ENCODE assay signal across 1 cellular context in the genomic region with DNA sequence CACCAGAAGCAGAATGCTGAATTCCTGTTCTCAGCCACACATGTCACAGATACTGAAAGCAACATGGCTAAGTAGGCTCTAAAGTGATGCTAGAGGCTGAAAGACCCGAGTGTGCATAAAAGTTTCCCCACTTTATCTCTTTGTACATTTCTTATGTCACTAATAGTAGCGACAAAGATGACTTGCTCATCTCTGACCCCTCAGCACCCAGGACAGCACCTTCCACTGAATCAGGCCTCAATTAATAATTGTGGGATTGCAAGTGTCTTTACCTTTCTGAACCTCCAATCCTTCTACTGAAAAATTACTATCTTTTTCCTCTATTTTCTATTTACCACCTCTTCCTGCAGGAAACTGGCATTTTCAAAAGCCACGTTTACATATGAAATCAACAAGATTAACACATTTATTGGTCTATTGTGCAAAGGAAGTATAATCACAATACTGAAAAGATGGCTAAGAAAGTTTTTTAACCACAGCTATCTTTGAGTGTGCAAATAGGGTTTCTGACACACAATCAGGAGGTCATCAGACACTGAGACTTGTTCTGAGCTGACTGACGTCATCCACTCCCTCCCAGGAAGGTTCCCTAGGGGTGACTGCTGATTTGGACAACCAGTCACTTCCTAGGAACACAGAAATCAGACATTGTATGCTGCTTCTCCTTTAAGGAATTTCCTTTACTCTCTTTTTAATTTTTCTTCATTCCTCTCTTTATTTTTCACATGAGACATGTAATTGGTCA.
TF ChIP-seq lines count a peak whose summit lies in the region.

No MANE protein-coding gene starts in this region.

TF ChIP-seq in HepG2, 621 proteins besides CTCF, POLR2A, EP300 and RAD21 (continued from another document):
- TF ChIP-seq, protein P1, sequence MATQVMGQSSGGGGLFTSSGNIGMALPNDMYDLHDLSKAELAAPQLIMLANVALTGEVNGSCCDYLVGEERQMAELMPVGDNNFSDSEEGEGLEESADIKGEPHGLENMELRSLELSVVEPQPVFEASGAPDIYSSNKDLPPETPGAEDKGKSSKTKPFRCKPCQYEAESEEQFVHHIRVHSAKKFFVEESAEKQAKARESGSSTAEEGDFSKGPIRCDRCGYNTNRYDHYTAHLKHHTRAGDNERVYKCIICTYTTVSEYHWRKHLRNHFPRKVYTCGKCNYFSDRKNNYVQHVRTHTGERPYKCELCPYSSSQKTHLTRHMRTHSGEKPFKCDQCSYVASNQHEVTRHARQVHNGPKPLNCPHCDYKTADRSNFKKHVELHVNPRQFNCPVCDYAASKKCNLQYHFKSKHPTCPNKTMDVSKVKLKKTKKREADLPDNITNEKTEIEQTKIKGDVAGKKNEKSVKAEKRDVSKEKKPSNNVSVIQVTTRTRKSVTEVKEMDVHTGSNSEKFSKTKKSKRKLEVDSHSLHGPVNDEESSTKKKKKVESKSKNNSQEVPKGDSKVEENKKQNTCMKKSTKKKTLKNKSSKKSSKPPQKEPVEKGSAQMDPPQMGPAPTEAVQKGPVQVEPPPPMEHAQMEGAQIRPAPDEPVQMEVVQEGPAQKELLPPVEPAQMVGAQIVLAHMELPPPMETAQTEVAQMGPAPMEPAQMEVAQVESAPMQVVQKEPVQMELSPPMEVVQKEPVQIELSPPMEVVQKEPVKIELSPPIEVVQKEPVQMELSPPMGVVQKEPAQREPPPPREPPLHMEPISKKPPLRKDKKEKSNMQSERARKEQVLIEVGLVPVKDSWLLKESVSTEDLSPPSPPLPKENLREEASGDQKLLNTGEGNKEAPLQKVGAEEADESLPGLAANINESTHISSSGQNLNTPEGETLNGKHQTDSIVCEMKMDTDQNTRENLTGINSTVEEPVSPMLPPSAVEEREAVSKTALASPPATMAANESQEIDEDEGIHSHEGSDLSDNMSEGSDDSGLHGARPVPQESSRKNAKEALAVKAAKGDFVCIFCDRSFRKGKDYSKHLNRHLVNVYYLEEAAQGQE (IDR thresholded peaks at IDR 0.05; ENCODE audit: borderline replicate concordance in 1 of 2, low read depth in 1 of 2, low read length in 2 of 2) = peak in 1 of 2 experiments; percentile 60; a peak in 2 of 4 replicates
- TF ChIP-seq ZNF747 (CRISPR knock-in tag; IDR thresholded peaks at IDR 0.05; ENCODE audit: borderline replicate concordance) (no peak), RARG (CRISPR knock-in tag; IDR thresholded peaks at IDR 0.05; ENCODE audit: low read depth) (no peak), ZNF10 (CRISPR knock-in tag; IDR thresholded peaks at IDR 0.05; ENCODE audit: borderline replicate concordance, low read depth) (no peak)
- TF ChIP-seq, protein P2, sequence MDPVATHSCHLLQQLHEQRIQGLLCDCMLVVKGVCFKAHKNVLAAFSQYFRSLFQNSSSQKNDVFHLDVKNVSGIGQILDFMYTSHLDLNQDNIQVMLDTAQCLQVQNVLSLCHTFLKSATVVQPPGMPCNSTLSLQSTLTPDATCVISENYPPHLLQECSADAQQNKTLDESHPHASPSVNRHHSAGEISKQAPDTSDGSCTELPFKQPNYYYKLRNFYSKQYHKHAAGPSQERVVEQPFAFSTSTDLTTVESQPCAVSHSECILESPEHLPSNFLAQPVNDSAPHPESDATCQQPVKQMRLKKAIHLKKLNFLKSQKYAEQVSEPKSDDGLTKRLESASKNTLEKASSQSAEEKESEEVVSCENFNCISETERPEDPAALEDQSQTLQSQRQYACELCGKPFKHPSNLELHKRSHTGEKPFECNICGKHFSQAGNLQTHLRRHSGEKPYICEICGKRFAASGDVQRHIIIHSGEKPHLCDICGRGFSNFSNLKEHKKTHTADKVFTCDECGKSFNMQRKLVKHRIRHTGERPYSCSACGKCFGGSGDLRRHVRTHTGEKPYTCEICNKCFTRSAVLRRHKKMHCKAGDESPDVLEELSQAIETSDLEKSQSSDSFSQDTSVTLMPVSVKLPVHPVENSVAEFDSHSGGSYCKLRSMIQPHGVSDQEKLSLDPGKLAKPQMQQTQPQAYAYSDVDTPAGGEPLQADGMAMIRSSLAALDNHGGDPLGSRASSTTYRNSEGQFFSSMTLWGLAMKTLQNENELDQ (CRISPR knock-in tag; IDR thresholded peaks at IDR 0.05; ENCODE audit: borderline replicate concordance) = no peak
